ENCODE assay signal across 8 cellular contexts in the genomic region with DNA sequence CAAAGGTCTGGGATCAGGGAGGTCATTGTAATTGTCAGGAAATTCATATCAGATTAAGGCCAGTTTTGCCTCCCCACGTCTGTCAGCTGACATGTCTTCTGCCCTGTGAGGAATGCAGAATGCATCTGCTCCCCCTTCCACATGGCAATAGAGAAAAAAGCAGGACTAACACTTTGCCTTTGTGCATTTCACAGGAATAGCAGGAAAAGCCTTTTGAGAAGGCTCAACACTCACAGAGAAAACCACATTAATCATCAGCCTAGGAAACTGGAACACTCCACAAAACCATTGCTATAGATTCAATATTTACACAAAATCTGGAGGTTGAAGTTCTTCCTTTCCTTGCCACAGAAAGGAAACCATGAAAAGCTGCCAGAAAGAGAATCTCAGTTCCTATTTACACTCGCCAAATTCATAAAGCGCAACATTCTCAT.
DNase-seq lines count a peak whose midpoint lies in the region; ATAC-seq and TF ChIP-seq lines count a peak whose summit lies in the region.

No MANE protein-coding gene starts in this region.

- H3K4me3 ChIP-seq in hepatocyte: no peak overlapping the region

- H3K27ac ChIP-seq in hepatocyte: peak overlapping the region; percentile 52

- no peaks in the 10 kb centered on the region for H4K20me1 ChIP-seq in hepatocyte (ENCODE audit: insufficient read depth, poor library complexity, severe bottlenecking)

- H3K4me1 ChIP-seq in hepatocyte (ENCODE audit: insufficient read depth): peaks cover 14% of the 10 kb centered on the region

- no peaks in the 10 kb centered on the region for H3K27me3 ChIP-seq in hepatocyte

- WGBS in hepatocyte (ENCODE audit: low lambda C conversion rate, missing lambda C conversion rate): 70% methylated on average over 3 of the region's 3 CpGs

- intact Hi-C loops in sciatic nerve (cut with DNase I): no loop called here

- H3K9me3 ChIP-seq in hepatocyte (ENCODE audit: low read depth): no peaks in the 10 kb centered on the region

- no peaks in the 10 kb centered on the region for H3K79me2 ChIP-seq in hepatocyte

- H2AFZ ChIP-seq in hepatocyte: no peak overlapping the region

- ATAC-seq in GM21526 (IDR thresholded peaks at IDR 0.05; ENCODE audit: low FRiP score, unreplicated experiment) (peak; percentile 35), sciatic nerve (no peak), omental fat pad (ENCODE audit: low FRiP score) (no peak)

- no peaks in the 10 kb centered on the region for H3K36me3 ChIP-seq in hepatocyte (replicated peaks; ENCODE audit: insufficient read depth, low read depth)

- DNase-seq in DMS53 (lab: John Stamatoyannopoulos, UW) (peak; percentile 52), NCI-H2029 (lab: John Stamatoyannopoulos, UW) (peak; percentile 10), hepatocyte (ENCODE audit: low spot score) (no peak), putamen (ENCODE audit: low spot score) (no peak), sciatic nerve (ENCODE audit: low spot score) (no peak), omental fat pad (ENCODE audit: low spot score) (no peak)
- DNase-seq in activated T-cell treated with anti-CD3 and anti-CD28 coated beads, Interleukin-2, amount 50 U/mL, for 1 hour: no peak

- TF ChIP-seq CTCF in hepatocyte (IDR thresholded peaks at IDR 0.05; ENCODE audit: poor library complexity): no peak
- TF ChIP-seq CTCF in omental fat pad (IDR thresholded peaks at IDR 0.05): no peak

- peak overlapping the region; percentile 8 for H3K4me2 ChIP-seq in hepatocyte

- no peaks in the 10 kb centered on the region for H3K9me2 ChIP-seq in hepatocyte (replicated peaks; ENCODE audit: insufficient read depth)

Comparison
In these comparisons a context has a peak if more than half of its experiments do, and no peak if none do; other contexts are left out.
1. DNase-seq: peak in DMS53 (single experiment) and NCI-H2029 (single experiment); none in hepatocyte (single experiment), activated T-cell treated with anti-CD3 and anti-CD28 coated beads, Interleukin-2, amount 50 U/mL, for 1 hour (single experiment), putamen (single experiment), sciatic nerve (single experiment) and omental fat pad (single experiment).